Comparison of ENCODE assay signal across 1 cellular context in the genomic region with DNA sequence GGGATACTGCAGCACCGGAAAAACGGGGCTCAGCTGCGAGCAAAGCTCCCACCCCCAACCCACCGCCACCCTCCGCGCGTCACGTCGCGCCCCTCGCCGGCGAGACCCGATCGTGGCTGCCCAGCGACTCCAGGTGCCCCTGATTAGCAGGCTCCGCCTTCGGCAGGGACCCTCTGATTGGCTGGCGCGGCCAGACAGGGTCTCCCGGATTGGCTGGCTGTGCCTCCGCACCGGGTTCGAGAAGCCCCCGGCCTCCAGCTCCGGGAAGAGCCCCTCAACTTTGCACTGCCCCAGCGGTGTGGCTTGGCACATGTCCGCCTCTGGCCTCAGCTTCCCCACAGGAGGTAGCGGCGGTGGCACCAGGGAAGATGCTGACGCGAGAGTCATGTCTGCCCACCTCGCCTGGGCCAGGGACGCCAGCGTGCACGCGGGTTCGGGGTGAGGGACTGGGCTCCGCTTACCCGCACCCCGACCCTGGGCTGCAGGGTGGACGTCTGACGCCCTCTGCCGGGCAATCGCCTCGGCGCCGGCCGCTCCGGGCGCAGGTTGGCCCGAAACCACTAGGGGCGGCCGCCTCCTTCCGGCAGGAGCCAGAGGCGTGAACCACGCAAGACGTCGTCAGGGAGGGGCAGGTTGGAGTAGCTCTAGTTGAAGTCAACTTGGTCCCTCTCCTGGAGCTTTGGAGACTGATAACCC.
TF ChIP-seq lines count a peak whose summit lies in the region.

No MANE protein-coding gene starts in this region.

TF ChIP-seq in IMR-90, 13 proteins besides CTCF, POLR2A, EP300 and RAD21 (continued from another document):
- TF ChIP-seq, protein P1, sequence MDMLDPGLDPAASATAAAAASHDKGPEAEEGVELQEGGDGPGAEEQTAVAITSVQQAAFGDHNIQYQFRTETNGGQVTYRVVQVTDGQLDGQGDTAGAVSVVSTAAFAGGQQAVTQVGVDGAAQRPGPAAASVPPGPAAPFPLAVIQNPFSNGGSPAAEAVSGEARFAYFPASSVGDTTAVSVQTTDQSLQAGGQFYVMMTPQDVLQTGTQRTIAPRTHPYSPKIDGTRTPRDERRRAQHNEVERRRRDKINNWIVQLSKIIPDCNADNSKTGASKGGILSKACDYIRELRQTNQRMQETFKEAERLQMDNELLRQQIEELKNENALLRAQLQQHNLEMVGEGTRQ (IDR thresholded peaks at IDR 0.05; ENCODE audit: low read depth, low read length): 0 out of 2 replicates have a peak, but pooled peaks have one; percentile 12
